Comparison of ENCODE assay signal across 8 cellular contexts in genomic region chr9:106339882-106340281, GRCh38.
"Had no signal": no experiment of that assay in that cellular context is flagged by ENCODE, and none has a peak within 500 bp of the region (broad histone marks: within the 10 kb centered on the region; RNA-seq: fewer than 3 reads in every experiment).

No MANE protein-coding gene starts in this region.

- H3K4me3 ChIP-seq: GM12878 had no signal

- FAIRE-seq: G401.6, GM12878, GM12891, GM12892, GM18507, GM19239 had no signal

- DNase-seq: GDM1, GF-D8 had no signal

- ATAC-seq: GM12878 had no signal
